ENCODE assay signal across 37 cellular contexts in the genomic region with DNA sequence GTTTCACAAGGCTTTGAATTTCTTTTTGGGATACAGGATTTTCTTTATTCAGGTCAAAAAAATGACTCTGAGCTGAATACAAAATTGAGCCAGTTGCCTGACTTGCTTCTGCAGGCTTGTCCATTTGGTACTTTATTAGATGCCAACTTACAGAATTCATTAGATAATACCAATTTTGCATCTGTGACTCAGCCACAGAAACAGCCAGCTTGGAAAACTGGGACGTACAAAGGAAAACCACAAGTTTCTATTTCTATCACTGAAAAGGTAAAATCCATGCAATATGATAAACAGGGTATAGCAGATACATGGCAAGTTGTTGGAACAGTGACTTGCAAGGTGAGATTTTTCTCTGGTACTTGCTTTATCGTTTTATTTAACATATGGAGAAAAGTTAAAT.
"Had no signal": no experiment of that assay in that cellular context is flagged by ENCODE, and none has a peak within 500 bp of the region (broad histone marks: within the 10 kb centered on the region; RNA-seq: fewer than 3 reads in every experiment).

No MANE protein-coding gene starts in this region.

- H3K27ac ChIP-seq: breast epithelium, Peyer's patch, SJSA1 had no signal

- H3K9me3 ChIP-seq: breast epithelium, MG63, Peyer's patch, SJSA1, SK-N-SH had no signal

- DNase-seq: activated CD4-positive, alpha-beta memory T cell treated with anti-CD3 and anti-CD28 coated beads for 36 hours; activated CD4-positive, alpha-beta T cell treated with anti-CD3 and anti-CD28 coated beads for 4 hours; activated CD4-positive, alpha-beta T cell treated with anti-CD3 and anti-CD28 coated beads, Interleukin-2, amount 50 U/mL, for 1 hour; activated CD8-positive, alpha-beta memory T cell treated with anti-CD3 and anti-CD28 coated beads, Interleukin-2, amount 50 U/mL, for 4 hours; activated effector memory CD4-positive, alpha-beta T cell treated with Interleukin-2 at 50 U/mL for 16 hours; activated naive CD4-positive, alpha-beta T cell treated with anti-CD3 and anti-CD28 coated beads, Interleukin-2, amount 10 ng/mL, durations not matched to agents 7 days and 5 days; activated naive CD8-positive, alpha-beta T cell treated with anti-CD3 and anti-CD28 coated beads, Interleukin-2, amount 50 U/mL, for 24 hours; activated T-cell treated with anti-CD3 and anti-CD28 coated beads for 4 hours; activated T-cell treated with anti-CD3 and anti-CD28 coated beads, Interleukin-2, amount 50 U/mL, for 4 hours; anterior cingulate cortex; cerebellar nuclear complex; MG63; NCI-H1048; NCI-H1105 treated with DMSO at 0.1 percent for 48 hours; NCI-H1436; NCI-H1694; NCI-H1930; NCI-H2081 treated with DMSO at 0.1 percent for 48 hours; NCI-H226; NCI-H446 treated with DMSO at 0.1 percent for 48 hours; NCI-H524; NCI-H69; NCI-H82; PC-3; Peyer's patch; RPMI8226; SHP77 treated with DMSO at 0.1 percent for 48 hours; SK-N-SH had no signal

- H3K36me3 ChIP-seq: breast epithelium had no signal

- H3K9me3 Mint-ChIP-seq: activated CD4-positive, alpha-beta memory T cell treated with anti-CD3 and anti-CD28 coated beads for 36 hours; activated naive CD4-positive, alpha-beta T cell treated with anti-CD3 and anti-CD28 coated beads, Interleukin-2, amount 10 ng/mL, durations not matched to agents 7 days and 5 days; activated naive CD8-positive, alpha-beta T cell treated with anti-CD3 and anti-CD28 coated beads, Interleukin-2, amount 50 U/mL, for 24 hours; activated T-cell treated with anti-CD3 and anti-CD28 coated beads, Interleukin-2, amount 50 U/mL, for 4 hours; activated T-helper 1 cell treated with anti-CD3 and anti-CD28 coated beads, Interleukin-12 subunit alpha, Interleukin-12 subunit beta, Interleukin-2, Interleukin-4 antibody, amounts not matched to agents 30 ng/mL and 10 ng/mL and 1 ng/mL, durations not matched to agents 14 hours and 24 hours and 36 hours; T-helper 1 cell treated with Interleukin-12 subunit alpha and Interleukin-12 subunit beta and Interleukin-4 antibody, amounts not matched to agents 30 μg/mL and 1 μg/mL, for 36 hours; T-helper 2 cell treated with Interferon-gamma antibody and Interleukin-4, amounts not matched to agents 5 μg/mL and 100 μg/mL, for 36 hours; WTC11 had no signal

- H3K27me3 ChIP-seq: breast epithelium, MG63, Peyer's patch, SJSA1 had no signal

- H3K9ac ChIP-seq: SK-N-SH had no signal

- H3K4me3 Mint-ChIP-seq: activated CD4-positive, alpha-beta memory T cell treated with anti-CD3 and anti-CD28 coated beads for 36 hours; activated naive CD4-positive, alpha-beta T cell treated with anti-CD3 and anti-CD28 coated beads, Interleukin-2, amount 10 ng/mL, durations not matched to agents 7 days and 5 days; activated naive CD8-positive, alpha-beta T cell; activated naive CD8-positive, alpha-beta T cell treated with anti-CD3 and anti-CD28 coated beads, Interleukin-2, amount 50 U/mL, for 24 hours; activated T-cell treated with anti-CD3 and anti-CD28 coated beads, Interleukin-2, amount 50 U/mL, for 4 hours; activated T-helper 1 cell treated with anti-CD3 and anti-CD28 coated beads, Interleukin-12 subunit alpha, Interleukin-12 subunit beta, Interleukin-2, Interleukin-4 antibody, amounts not matched to agents 30 ng/mL and 10 ng/mL and 1 ng/mL, durations not matched to agents 14 hours and 24 hours and 36 hours; T-helper 1 cell treated with Interleukin-12 subunit alpha and Interleukin-12 subunit beta and Interleukin-4 antibody, amounts not matched to agents 30 μg/mL and 1 μg/mL, for 36 hours; T-helper 2 cell treated with Interferon-gamma antibody and Interleukin-4, amounts not matched to agents 5 μg/mL and 100 μg/mL, for 36 hours; WTC11 had no signal

- H3K27ac Mint-ChIP-seq: activated naive CD4-positive, alpha-beta T cell treated with anti-CD3 and anti-CD28 coated beads, Interleukin-2, amount 10 ng/mL, durations not matched to agents 7 days and 5 days; activated naive CD8-positive, alpha-beta T cell; activated naive CD8-positive, alpha-beta T cell treated with anti-CD3 and anti-CD28 coated beads, Interleukin-2, amount 50 U/mL, for 24 hours; activated T-helper 1 cell treated with anti-CD3 and anti-CD28 coated beads, Interleukin-12 subunit alpha, Interleukin-12 subunit beta, Interleukin-2, Interleukin-4 antibody, amounts not matched to agents 30 ng/mL and 10 ng/mL and 1 ng/mL, durations not matched to agents 14 hours and 24 hours and 36 hours; T-helper 1 cell treated with Interleukin-12 subunit alpha and Interleukin-12 subunit beta and Interleukin-4 antibody, amounts not matched to agents 30 μg/mL and 1 μg/mL, for 36 hours; T-helper 2 cell treated with Interferon-gamma antibody and Interleukin-4, amounts not matched to agents 5 μg/mL and 100 μg/mL, for 36 hours had no signal

- ATAC-seq: activated CD4-positive, CD25-positive, alpha-beta regulatory T cell treated with anti-CD3 and anti-CD28 coated beads, Interleukin-2, amount 50 U/mL, for 24 hours; activated T-cell treated with anti-CD3 and anti-CD28 coated beads, Interleukin-2, amount 50 U/mL, for 4 hours; K562; WTC11 had no signal

- H3K4me2 ChIP-seq: SK-N-SH had no signal

- H3K4me1 ChIP-seq: breast epithelium, SJSA1 had no signal

- H3K4me3 ChIP-seq: breast epithelium, K562, MG63, Peyer's patch, SJSA1 had no signal

- H3K27me3 Mint-ChIP-seq: activated CD4-positive, alpha-beta memory T cell treated with anti-CD3 and anti-CD28 coated beads for 36 hours; activated naive CD4-positive, alpha-beta T cell treated with anti-CD3 and anti-CD28 coated beads, Interleukin-2, amount 10 ng/mL, durations not matched to agents 7 days and 5 days; activated naive CD8-positive, alpha-beta T cell; activated naive CD8-positive, alpha-beta T cell treated with anti-CD3 and anti-CD28 coated beads, Interleukin-2, amount 50 U/mL, for 24 hours had no signal
